ENCODE assay signal across 8 cellular contexts in the genomic region with DNA sequence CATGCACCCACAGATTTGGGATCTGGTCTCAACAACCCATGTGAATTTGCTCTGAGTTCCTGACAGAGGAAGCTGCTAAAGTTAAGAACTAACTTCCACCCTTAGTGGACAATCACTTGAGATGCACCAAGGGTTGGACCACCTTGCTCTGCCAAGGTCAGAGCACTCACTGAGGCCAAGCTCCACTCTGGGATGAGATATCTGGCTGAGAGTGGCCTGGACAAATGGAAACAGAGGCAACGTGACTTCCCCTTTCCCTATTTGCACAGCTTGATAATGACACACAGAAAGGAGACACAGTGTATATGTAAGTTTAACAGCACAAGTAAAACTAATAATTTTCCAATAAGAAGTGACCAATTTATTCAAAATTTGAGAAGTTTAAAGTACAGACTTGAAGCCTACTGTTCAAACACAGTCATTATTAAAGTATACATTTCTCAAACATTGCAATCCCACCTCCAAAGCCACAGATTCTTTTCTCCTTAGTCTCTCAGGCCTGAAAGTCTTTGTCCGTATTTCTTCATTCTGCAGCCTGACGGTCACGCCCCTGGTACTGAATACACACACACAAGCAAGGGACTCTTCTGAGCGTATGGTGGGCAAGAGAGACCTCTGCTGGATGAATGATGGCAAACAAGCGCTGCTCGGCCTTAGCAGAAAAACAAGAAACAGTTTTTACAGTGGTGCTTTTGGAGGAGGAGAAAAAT. TPM values are rescaled to one million over a fixed set of nuclear protein-coding genes. Genes with fewer than 3 reads are reported as not detected.
DNase-seq lines count a peak whose midpoint lies in the region; ATAC-seq, FAIRE-seq and TF ChIP-seq lines count a peak whose summit lies in the region.

No MANE protein-coding gene starts in this region.

- H3K9me2 ChIP-seq in MM.1S (replicated peaks; ENCODE audit: insufficient read depth, low read length) = no peaks in the 10 kb centered on the region

- peak; percentile 71 to 73 for DNase-seq in HAP-1 (ENCODE audit: low spot score in 2 of 2)
- peak; percentile 63 for DNase-seq in MM.1S
- DNase-seq in RWPE2 (ENCODE audit: low spot score) = peak; percentile 83
- peak; percentile 96 to 98 for DNase-seq in foreskin fibroblast
- DNase-seq in osteoblast (ENCODE audit: insufficient read length, low spot score, missing footprints) = peak; percentile 81
- no peak for DNase-seq in upper lobe of right lung

- in situ Hi-C loops in HAP-1 (cut with MboI; ENCODE audit: low sequenced_read_pairs) = loop anchor here (5.0 kb wide), 1 partner anchor 625 kb away; no protein-coding TSS in a partner anchor

- no peaks in the 10 kb centered on the region for H4K20me1 ChIP-seq in MM.1S (ENCODE audit: insufficient read depth, low read length)
- no peaks in the 10 kb centered on the region for H4K20me1 ChIP-seq in osteoblast (ENCODE audit: insufficient read depth, low read length)

- no peaks in the 10 kb centered on the region for H3K9me3 Mint-ChIP-seq in activated T-helper 17 cell treated with anti-CD3 and anti-CD28 coated beads, Interleukin-2, amount 50 U/mL, for 72 hours

- peaks cover 18% of the 10 kb centered on the region for H3K27me3 Mint-ChIP-seq in activated T-helper 17 cell treated with anti-CD3 and anti-CD28 coated beads, Interleukin-2, amount 50 U/mL, for 72 hours

- no peak overlapping the region for H3K9ac ChIP-seq in MM.1S (ENCODE audit: low read length)

- TF ChIP-seq CTCF in MM.1S (IDR thresholded peaks at IDR 0.05; ENCODE audit: low read length) (peak; percentile 63), RWPE2 (IDR thresholded peaks at IDR 0.05; ENCODE audit: poor library complexity, severe bottlenecking) (peak; percentile 98), foreskin fibroblast (IDR thresholded peaks at IDR 0.05; ENCODE audit: low read depth, low read length) (peak; percentile 87), osteoblast (IDR thresholded peaks at IDR 0.05; ENCODE audit: extremely low read depth, low read depth, low read length) (peak; percentile 98), upper lobe of right lung (IDR thresholded peaks at IDR 0.05) (peak; percentile 82)

- no peaks in the 10 kb centered on the region for H3K4me1 Mint-ChIP-seq in activated T-helper 17 cell treated with anti-CD3 and anti-CD28 coated beads, Interleukin-2, amount 50 U/mL, for 72 hours

- no peaks in the 10 kb centered on the region for H3K79me2 ChIP-seq in MM.1S (ENCODE audit: low read length)
- H3K79me2 ChIP-seq in osteoblast (ENCODE audit: insufficient read depth, low read length) = no peaks in the 10 kb centered on the region

- H3K4me1 ChIP-seq in HAP-1 = no peaks in the 10 kb centered on the region; the same call in 1 of the 2 replicates
- no peaks in the 10 kb centered on the region for H3K4me1 ChIP-seq in MM.1S (ENCODE audit: low read length)
- H3K4me1 ChIP-seq in RWPE2 (ENCODE audit: insufficient read depth, poor library complexity, severe bottlenecking) = no peaks in the 10 kb centered on the region
- H3K4me1 ChIP-seq in osteoblast (ENCODE audit: insufficient read depth, low read length) = peaks cover 14% of the 10 kb centered on the region
- H3K4me1 ChIP-seq in upper lobe of right lung = no peaks in the 10 kb centered on the region

- H3K4me3 ChIP-seq in HAP-1 = no peak overlapping the region
- no peak overlapping the region for H3K4me3 ChIP-seq in MM.1S (ENCODE audit: low read length)
- H3K4me3 ChIP-seq in RWPE2 (ENCODE audit: severe bottlenecking) = no peak overlapping the region
- H3K4me3 ChIP-seq in foreskin fibroblast (ENCODE audit: low read depth in 1 of 2, low read length in 2 of 2) = no peak overlapping the region
- H3K4me3 ChIP-seq in osteoblast (ENCODE audit: insufficient read depth, low read length) = no peak overlapping the region
- no peak overlapping the region for H3K4me3 ChIP-seq in upper lobe of right lung

- H3K4me3 Mint-ChIP-seq in activated T-helper 17 cell treated with anti-CD3 and anti-CD28 coated beads, Interleukin-2, amount 50 U/mL, for 72 hours = no peak overlapping the region

- H3K27me3 ChIP-seq in HAP-1 (ENCODE audit: low read depth) (no peaks in the 10 kb centered on the region; the same call in 1 of the 2 replicates), MM.1S (replicated peaks; ENCODE audit: insufficient read depth, low read length) (no peaks in the 10 kb centered on the region), RWPE2 (ENCODE audit: insufficient read depth, poor library complexity, severe bottlenecking) (no peaks in the 10 kb centered on the region), osteoblast (ENCODE audit: insufficient read depth, low read length) (no peaks in the 10 kb centered on the region), upper lobe of right lung (no peaks in the 10 kb centered on the region)

- no peaks in the 10 kb centered on the region for H3K36me3 Mint-ChIP-seq in activated T-helper 17 cell treated with anti-CD3 and anti-CD28 coated beads, Interleukin-2, amount 50 U/mL, for 72 hours (ENCODE audit: low read depth)

- ATAC-seq in RWPE2 (ENCODE audit: low read depth) (peak; percentile 96), upper lobe of right lung (peak; percentile 99)
- ATAC-seq in activated T-helper 17 cell treated with anti-CD3 and anti-CD28 coated beads, Interleukin-2, amount 50 U/mL, for 72 hours (replicated peaks) = peak; percentile 77

- intact Hi-C loops in upper lobe of right lung (cut with DNase I) = loop anchor here (5.0 kb wide), 1 partner anchor 630 kb away; no protein-coding TSS in a partner anchor

- H3K9me3 ChIP-seq in HAP-1 (no peaks in the 10 kb centered on the region), MM.1S (replicated peaks; ENCODE audit: insufficient read depth, low read length) (no peaks in the 10 kb centered on the region), RWPE2 (ENCODE audit: severe bottlenecking) (no peaks in the 10 kb centered on the region), osteoblast (ENCODE audit: low read depth, low read length) (no peaks in the 10 kb centered on the region), upper lobe of right lung (no peaks in the 10 kb centered on the region)

- FAIRE-seq in G401.6 (lab: Jason Lieb, UNC) = peak; percentile 91

- no peak overlapping the region for H2AFZ ChIP-seq in MM.1S (ENCODE audit: low read length)
- peak overlapping the region; percentile 62 for H2AFZ ChIP-seq in osteoblast (ENCODE audit: low read length)

- H3K27ac ChIP-seq in MM.1S (ENCODE audit: low read length) (no peak overlapping the region), RWPE2 (ENCODE audit: poor library complexity, severe bottlenecking) (peak overlapping the region; percentile 7), osteoblast (ENCODE audit: low read depth, low read length) (peak overlapping the region; percentile 83), upper lobe of right lung (no peak overlapping the region)

- H3K36me3 ChIP-seq in HAP-1 (replicated peaks) (no peaks in the 10 kb centered on the region), MM.1S (replicated peaks; ENCODE audit: insufficient read depth, low read length) (no peaks in the 10 kb centered on the region), RWPE2 (ENCODE audit: low read depth) (no peaks in the 10 kb centered on the region), osteoblast (ENCODE audit: insufficient read depth, low read length) (no peaks in the 10 kb centered on the region), upper lobe of right lung (no peaks in the 10 kb centered on the region)

- H3K4me2 ChIP-seq in MM.1S (ENCODE audit: low read depth, low read length) (no peak overlapping the region), osteoblast (ENCODE audit: insufficient read depth, low read length) (peak overlapping the region; percentile 56)

- no peak overlapping the region for H3K27ac Mint-ChIP-seq in activated T-helper 17 cell treated with anti-CD3 and anti-CD28 coated beads, Interleukin-2, amount 50 U/mL, for 72 hours

- H3F3A ChIP-seq in MM.1S (ENCODE audit: insufficient read depth, low read length) = no peaks in the 10 kb centered on the region

RNA-seq across cellular contexts. Expression of gene TMEM30B, which starts 28.6 kb away (rescaled TPM):
- 1 to 10 TPM in 1 of 2 donors, under 1 TPM in 1; 0.77 to 1.0 TPM for total RNA-seq in activated T-helper 17 cell treated with anti-CD3 and anti-CD28 coated beads, Interleukin-2, amount 50 U/mL, for 72 hours
- total RNA-seq in osteoblast (1.1 and 1.8 TPM in 2 replicates), upper lobe of right lung (22.5 TPM)

Comparison
In these comparisons a context has a peak if more than half of its experiments do, and no peak if none do; other contexts are left out.
1. H3K27ac ChIP-seq: peak in RWPE2 (single experiment) and osteoblast (single experiment); none in MM.1S (single experiment) and upper lobe of right lung (single experiment).
2. Peak in every context shown above with its lines, with median percentiles within 50 percentile points of each other: CTCF ChIP-seq and ATAC-seq.